27 cellular contexts compared by ENCODE assay signal in genomic region chr9:3282365-3282764, GRCh38.
"Had no signal": no experiment of that assay in that cellular context is flagged by ENCODE, and none has a peak within 500 bp of the region (broad histone marks: within the 10 kb centered on the region; RNA-seq: fewer than 3 reads in every experiment).

No MANE protein-coding gene starts in this region.

- H3K4me3 ChIP-seq: neural progenitor cell, ovary, psoas muscle, right lobe of liver, sigmoid colon, stomach, thoracic aorta, thyroid gland, tibial nerve, upper lobe of left lung, vagina had no signal

- H3K9me3 Mint-ChIP-seq: nephron; neural progenitor cell; stimulated activated effector memory CD8-positive, alpha-beta T cell treated with anti-CD3 and anti-CD28 coated beads, Interleukin-12 subunit alpha, Interleukin-12 subunit beta, amount 100 ng/mL, for 72 hours; stimulated activated naive B cell treated with anti-CD40 and anti-IgM and Interleukin-4, amounts not matched to agents 10 μg/mL and 1 μg/mL and 100 μg/mL, for 72 hours had no signal

- H3K4me1 Mint-ChIP-seq: neural progenitor cell; stimulated activated effector memory CD8-positive, alpha-beta T cell treated with anti-CD3 and anti-CD28 coated beads, Interleukin-12 subunit alpha, Interleukin-12 subunit beta, amount 100 ng/mL, for 72 hours had no signal

- H3K79me2 ChIP-seq: parathyroid adenoma had no signal

- H3K4me1 ChIP-seq: neural progenitor cell, parathyroid adenoma, psoas muscle, right lobe of liver, sigmoid colon, stomach, thyroid gland, tibial nerve, upper lobe of left lung had no signal

- H3K27me3 ChIP-seq: neural progenitor cell, ovary, right lobe of liver, sigmoid colon, stomach, thyroid gland, tibial nerve, upper lobe of left lung, vagina had no signal

- H2AFZ ChIP-seq: neural progenitor cell, parathyroid adenoma had no signal

- H3K9ac ChIP-seq: neural progenitor cell, parathyroid adenoma had no signal

- ATAC-seq: psoas muscle; right cardiac atrium; right lobe of liver; stimulated activated effector memory CD8-positive, alpha-beta T cell treated with anti-CD3 and anti-CD28 coated beads, Interleukin-12 subunit alpha, Interleukin-12 subunit beta, amount 100 ng/mL, for 72 hours; stimulated activated naive B cell treated with anti-CD40 and anti-IgM and Interleukin-4, amounts not matched to agents 10 μg/mL and 1 μg/mL and 100 μg/mL, for 72 hours had no signal

- H3K36me3 ChIP-seq: neural progenitor cell, ovary, right lobe of liver, thyroid gland, vagina had no signal

- DNase-seq: occipital lobe; ovary; posterior cingulate gyrus; psoas muscle; right cardiac atrium; right lobe of liver; sigmoid colon; small intestine; stimulated activated CD4-positive, alpha-beta T cell treated with anti-CD3 and anti-CD28 coated beads, Interleukin-15, amount 100 ng/mL, for 24 hours; stimulated activated CD4-positive, alpha-beta T cell treated with anti-CD3 and anti-CD28 coated beads, Interleukin-2, amount 100 ng/mL, for 24 hours; stimulated activated CD4-positive, alpha-beta T cell treated with anti-CD3 and anti-CD28 coated beads, Interleukin-2, amount 100 ng/mL, for 48 hours; stimulated activated CD4-positive, alpha-beta T cell treated with anti-CD3 and anti-CD28 coated beads, Interleukin-4, amount 100 ng/mL, for 24 hours; stimulated activated naive B cell treated with anti-CD40 and anti-IgM and Interleukin-4, amounts not matched to agents 10 μg/mL and 1 μg/mL and 100 μg/mL, for 72 hours; stimulated activated naive CD4-positive, alpha-beta T cell treated with Interleukin-2 at 50 U/mL for 16 hours; stomach; thyroid gland; trophoblast cell; upper lobe of left lung had no signal

- H3K9me3 ChIP-seq: ovary, psoas muscle, right lobe of liver, sigmoid colon, stomach, thoracic aorta, thyroid gland, tibial nerve, upper lobe of left lung, vagina had no signal

- H3K27ac ChIP-seq: neural progenitor cell, ovary, parathyroid adenoma, psoas muscle, right lobe of liver, sigmoid colon, stomach, thoracic aorta, thyroid gland, tibial nerve, upper lobe of left lung, vagina had no signal

- H3K27me3 Mint-ChIP-seq: progenitor cell of endocrine pancreas; stimulated activated naive B cell treated with anti-CD40 and anti-IgM and Interleukin-4, amounts not matched to agents 10 μg/mL and 1 μg/mL and 100 μg/mL, for 72 hours; stimulated activated naive CD8-positive, alpha-beta T cell treated with anti-CD3 and anti-CD28 coated beads, Interleukin-15, Interleukin-2, amounts not matched to agents 100 ng/mL and 50 ng/mL, for 24 hours had no signal

- H3K4me3 Mint-ChIP-seq: nephron; neural progenitor cell; stimulated activated effector memory CD8-positive, alpha-beta T cell treated with anti-CD3 and anti-CD28 coated beads, Interleukin-12 subunit alpha, Interleukin-12 subunit beta, amount 100 ng/mL, for 72 hours; stimulated activated naive B cell treated with anti-CD40 and anti-IgM and Interleukin-4, amounts not matched to agents 10 μg/mL and 1 μg/mL and 100 μg/mL, for 72 hours; stimulated activated naive CD8-positive, alpha-beta T cell treated with anti-CD3 and anti-CD28 coated beads, Interleukin-15, Interleukin-2, amounts not matched to agents 100 ng/mL and 50 ng/mL, for 24 hours had no signal

- H3K4me2 ChIP-seq: neural progenitor cell had no signal

- H3K27ac Mint-ChIP-seq: nephron; neural progenitor cell; progenitor cell of endocrine pancreas; stimulated activated effector memory CD8-positive, alpha-beta T cell treated with anti-CD3 and anti-CD28 coated beads, Interleukin-12 subunit alpha, Interleukin-12 subunit beta, amount 100 ng/mL, for 72 hours; stimulated activated naive B cell treated with anti-CD40 and anti-IgM and Interleukin-4, amounts not matched to agents 10 μg/mL and 1 μg/mL and 100 μg/mL, for 72 hours; stimulated activated naive CD8-positive, alpha-beta T cell treated with anti-CD3 and anti-CD28 coated beads, Interleukin-15, Interleukin-2, amounts not matched to agents 100 ng/mL and 50 ng/mL, for 24 hours had no signal
